8 cellular contexts compared by ENCODE assay signal in the genomic region with DNA sequence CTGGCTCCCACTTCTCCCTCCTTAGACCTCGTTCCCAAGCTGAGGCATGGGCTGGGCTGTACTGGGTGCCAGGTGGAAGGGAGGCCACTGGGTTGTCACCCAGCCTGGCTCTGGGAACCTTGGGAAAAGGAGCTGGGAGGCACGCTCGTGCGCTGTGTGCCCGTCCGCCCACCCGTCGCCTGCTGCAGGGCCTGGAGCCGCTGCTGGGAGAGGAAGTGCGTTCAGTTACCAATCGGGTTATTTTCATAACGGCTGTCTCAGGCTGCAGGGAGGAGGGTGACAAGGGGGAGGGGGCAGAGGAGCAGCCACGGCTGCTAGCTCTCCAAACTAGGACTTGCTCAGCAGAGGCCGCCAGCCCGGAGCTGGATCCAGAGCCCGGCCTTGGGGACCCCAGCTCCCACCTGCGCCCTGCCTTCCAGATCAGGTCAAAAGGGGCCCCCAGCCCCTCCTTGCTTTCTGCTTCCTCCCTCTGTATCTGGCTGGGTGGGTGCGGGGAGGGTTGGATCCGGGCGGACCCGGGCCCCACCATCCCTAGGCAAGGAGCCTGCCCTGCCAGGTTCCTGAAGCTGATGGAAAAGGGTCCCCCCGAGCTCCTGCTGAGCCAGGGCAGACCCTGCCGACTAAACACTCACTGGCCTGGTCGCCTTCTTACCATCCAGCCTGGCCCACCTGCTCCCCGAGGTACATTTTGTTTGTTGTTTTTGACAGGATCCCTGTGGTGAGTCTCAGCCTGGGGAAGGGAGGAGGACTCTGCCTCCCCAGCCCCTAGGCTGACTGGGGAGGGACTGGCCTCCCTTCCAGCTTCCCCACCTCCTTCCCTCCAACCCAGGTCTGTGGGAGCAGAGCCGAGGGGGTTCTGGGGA. TPM values are rescaled to one million over a fixed set of nuclear protein-coding genes. Genes with fewer than 3 reads are reported as not detected.
DNase-seq lines count a peak whose midpoint lies in the region; ATAC-seq lines count a peak whose summit lies in the region.

No MANE protein-coding gene starts in this region.

- H3K79me1 ChIP-seq in mesenchymal stem cell (replicated peaks; ENCODE audit: low read length, poor library complexity, severe bottlenecking), result peaks cover 13% of the 10 kb centered on the region

- H3K27me3 ChIP-seq in CD4-positive, alpha-beta memory T cell (ENCODE audit: insufficient read depth, low read length), result no peaks in the 10 kb centered on the region
- no peaks in the 10 kb centered on the region for H3K27me3 ChIP-seq in mesenchymal stem cell (ENCODE audit: control insufficient read depth in 1 of 2, insufficient read depth in 1 of 2, low read length in 2 of 2)

- H3K27ac ChIP-seq in CD4-positive, alpha-beta memory T cell (ENCODE audit: low read depth, low read length), result peak overlapping the region; percentile 57
- peak overlapping the region; percentile 85 for H3K27ac ChIP-seq in caudate nucleus (ENCODE audit: low read depth, low read length)
- H3K27ac ChIP-seq in mesenchymal stem cell (ENCODE audit: low read length, poor library complexity, severe bottlenecking), result peak overlapping the region; percentile 71

- peak overlapping the region; percentile 68 for H3K4me2 ChIP-seq in mesenchymal stem cell (ENCODE audit: low read length, poor library complexity, severe bottlenecking)

- H2AK5ac ChIP-seq in mesenchymal stem cell (ENCODE audit: low read length, severe bottlenecking), result peak overlapping the region; percentile 47

- no peak overlapping the region for H3K23ac ChIP-seq in mesenchymal stem cell (ENCODE audit: low read length in 2 of 2)

- peak overlapping the region; percentile 34 to 91 for H3K18ac ChIP-seq in mesenchymal stem cell (ENCODE audit: low read depth in 1 of 2, low read length in 2 of 2)

- H2BK5ac ChIP-seq in mesenchymal stem cell (ENCODE audit: low read depth, low read length, poor library complexity, severe bottlenecking), result peak overlapping the region; percentile 39

- peak overlapping the region; percentile 82 to 91 (median 86) for H3K4me3 Mint-ChIP-seq in CD4-positive, alpha-beta memory T cell
- peak overlapping the region; percentile 74 to 84 for H3K4me3 Mint-ChIP-seq in stimulated activated naive B cell treated with anti-CD40 and anti-IgM and Interleukin-4, amounts not matched to agents 10 μg/mL and 1 μg/mL and 100 μg/mL, for 72 hours

- POLR2A ChIA-PET in CD4-positive, alpha-beta memory T cell (lab: Charles Lee; ENCODE audit: partially characterized antibody), result interaction anchor here (0.7 to 19.9 kb wide), 7 partner anchors 11 to 66 kb away, joined by 3 to 334 read pairs (median 6); a partner anchor contains a TSS

- intact Hi-C loops in CD4-positive, alpha-beta memory T cell (cut with micrococcal nuclease), result loop anchor here (1.0 kb wide), 1 partner anchor 9 kb away; no protein-coding TSS in a partner anchor

- CTCF ChIA-PET in CD4-positive, alpha-beta memory T cell (lab: Charles Lee; ENCODE audit: partially characterized antibody), result interaction anchor here (0.9 to 15.2 kb wide), 5 partner anchors 11 to 122 kb away, joined by 4 to 469 read pairs (median 4); a partner anchor contains a TSS

- H3K9me3 ChIP-seq in CD4-positive, alpha-beta memory T cell (ENCODE audit: control insufficient read depth in 1 of 2, low read length in 2 of 2), result no peaks in the 10 kb centered on the region
- no peaks in the 10 kb centered on the region for H3K9me3 ChIP-seq in mesenchymal stem cell (ENCODE audit: control insufficient read depth, low read length)

- H3K4me3 ChIP-seq in CD4-positive, alpha-beta memory T cell (ENCODE audit: low read length in 2 of 2), result peak overlapping the region; percentile 68 to 69
- peak overlapping the region in 1 of 2 experiments; percentile 7 for H3K4me3 ChIP-seq in mesenchymal stem cell (ENCODE audit: insufficient read depth in 1 of 2, low read depth in 1 of 2, low read length in 2 of 2)

- no peaks in the 10 kb centered on the region for H3K9me3 Mint-ChIP-seq in CD4-positive, alpha-beta memory T cell
- H3K9me3 Mint-ChIP-seq in stimulated activated naive B cell treated with anti-CD40 and anti-IgM and Interleukin-4, amounts not matched to agents 10 μg/mL and 1 μg/mL and 100 μg/mL, for 72 hours, result no peaks in the 10 kb centered on the region

- no peaks in the 10 kb centered on the region for H3K27me3 Mint-ChIP-seq in CD4-positive, alpha-beta memory T cell
- no peaks in the 10 kb centered on the region for H3K27me3 Mint-ChIP-seq in stimulated activated naive B cell treated with anti-CD40 and anti-IgM and Interleukin-4, amounts not matched to agents 10 μg/mL and 1 μg/mL and 100 μg/mL, for 72 hours

- H2BK120ac ChIP-seq in mesenchymal stem cell (ENCODE audit: low read depth, low read length), result peak overlapping the region; percentile 71

- peaks cover 36 to 85% (median 62%) of the 10 kb centered on the region in 4 donors for H3K4me1 Mint-ChIP-seq in CD4-positive, alpha-beta memory T cell
- peaks cover 25 to 43% of the 10 kb centered on the region in 2 donors for H3K4me1 Mint-ChIP-seq in stimulated activated naive B cell treated with anti-CD40 and anti-IgM and Interleukin-4, amounts not matched to agents 10 μg/mL and 1 μg/mL and 100 μg/mL, for 72 hours

- no peak overlapping the region for H2AFZ ChIP-seq in mesenchymal stem cell (ENCODE audit: low read depth, low read length)

- ATAC-seq in GM19468 (IDR thresholded peaks at IDR 0.05; ENCODE audit: extremely low read depth, unreplicated experiment), result peak; percentile 40
- ATAC-seq in stimulated activated naive B cell treated with anti-CD40 and anti-IgM and Interleukin-4, amounts not matched to agents 10 μg/mL and 1 μg/mL and 100 μg/mL, for 72 hours (replicated peaks), result peak; percentile 95 to 96
- no peak for ATAC-seq in HG03378 (IDR thresholded peaks at IDR 0.05; ENCODE audit: unreplicated experiment)

- peak overlapping the region; percentile 74 to 95 (median 92) for H3K27ac Mint-ChIP-seq in CD4-positive, alpha-beta memory T cell
- H3K27ac Mint-ChIP-seq in stimulated activated naive B cell treated with anti-CD40 and anti-IgM and Interleukin-4, amounts not matched to agents 10 μg/mL and 1 μg/mL and 100 μg/mL, for 72 hours, result peak overlapping the region; percentile 84

- H4K91ac ChIP-seq in mesenchymal stem cell (ENCODE audit: low read length), result peak overlapping the region; percentile 78

- H4K8ac ChIP-seq in mesenchymal stem cell (ENCODE audit: low read length), result peak overlapping the region; percentile 9

- H3K4me1 ChIP-seq in CD4-positive, alpha-beta memory T cell (ENCODE audit: insufficient read depth, low read length), result peaks cover 86% of the 10 kb centered on the region
- peaks cover 57% of the 10 kb centered on the region for H3K4me1 ChIP-seq in mesenchymal stem cell (ENCODE audit: control insufficient read depth, insufficient read depth, low read depth, low read length)

- peak overlapping the region in 1 of 2 experiments; percentile 82 for H3K14ac ChIP-seq in mesenchymal stem cell (ENCODE audit: low read length in 2 of 2)

- WGBS in mesenchymal stem cell, result 44% methylated on average over 25 of the region's 26 CpGs

- H3K4ac ChIP-seq in mesenchymal stem cell (ENCODE audit: low read depth in 1 of 2, low read length in 2 of 2), result peak overlapping the region; percentile 79 to 96

- H2BK12ac ChIP-seq in mesenchymal stem cell (ENCODE audit: low read length in 2 of 2), result peak overlapping the region; percentile 55 to 97

- H3K36me3 ChIP-seq in CD4-positive, alpha-beta memory T cell (ENCODE audit: insufficient read depth, low read length), result peaks cover 13% of the 10 kb centered on the region
- peaks cover 0 to 16% of the 10 kb centered on the region in 2 experiments for H3K36me3 ChIP-seq in mesenchymal stem cell (ENCODE audit: control insufficient read depth in 1 of 2, insufficient read depth in 2 of 2, low read depth in 1 of 2, low read length in 2 of 2)

- peaks cover under 1 to 33% of the 10 kb centered on the region in 2 donors for H3K36me3 Mint-ChIP-seq in CD4-positive, alpha-beta memory T cell
- peaks cover 0 to 1% of the 10 kb centered on the region in 2 donors for H3K36me3 Mint-ChIP-seq in stimulated activated naive B cell treated with anti-CD40 and anti-IgM and Interleukin-4, amounts not matched to agents 10 μg/mL and 1 μg/mL and 100 μg/mL, for 72 hours

- DNase-seq in CD4-positive, alpha-beta memory T cell, result peak; percentile 58 to 82 (median 63)
- DNase-seq in HUDEP-2 (lab: John Stamatoyannopoulos, UW; ENCODE audit: unreplicated experiment in 76 of 76) (peak in 57 of 76 experiments; percentile 12 to 75 (median 44)), T-helper 22 cell (ENCODE audit: low read depth) (peak; percentile 42), caudate nucleus (lab: John Stamatoyannopoulos, UW) (peak in 42 of 61 donors; percentile 14 to 87 (median 51)), mesenchymal stem cell (peak; percentile 76)
- DNase-seq in stimulated activated naive B cell treated with anti-CD40 and anti-IgM and Interleukin-4, amounts not matched to agents 10 μg/mL and 1 μg/mL and 100 μg/mL, for 72 hours, result peak; percentile 40

- peak overlapping the region; percentile 29 for H3K9ac ChIP-seq in mesenchymal stem cell (ENCODE audit: low read length)

- peak overlapping the region; percentile 56 for H2BK15ac ChIP-seq in mesenchymal stem cell (ENCODE audit: low read depth, poor library complexity, severe bottlenecking)

RNA-seq across cellular contexts. Expression of a gene that starts 14.3 kb away (rescaled TPM):
- 100 to 1,000 TPM; 230 to 235 TPM for total RNA-seq in CD4-positive, alpha-beta memory T cell
- 10 to 100 TPM; 34.8 to 78.9 TPM for polyA plus RNA-seq in CD4-positive, alpha-beta memory T cell
- polyA plus RNA-seq in mesenchymal stem cell (2013, experiment 1 of 2), result 40.1 TPM
- polyA plus RNA-seq in mesenchymal stem cell (2013, experiment 2 of 2), result 38.8 TPM

RNA-seq across cellular contexts. Expression of a gene that starts 20.0 kb away (rescaled TPM):
- 1 to 10 TPM; 4.7 to 5.6 TPM for total RNA-seq in CD4-positive, alpha-beta memory T cell
- not detected for polyA plus RNA-seq in CD4-positive, alpha-beta memory T cell
- polyA plus RNA-seq in mesenchymal stem cell (2013, experiment 1 of 2), result 777 TPM
- polyA plus RNA-seq in mesenchymal stem cell (2013, experiment 2 of 2), result 775 TPM

RNA-seq across cellular contexts. Expression of a gene that starts 30.1 kb away (rescaled TPM):
- total RNA-seq in CD4-positive, alpha-beta memory T cell, result not detected
- under 1 TPM; 0.12 to 0.16 TPM for polyA plus RNA-seq in CD4-positive, alpha-beta memory T cell
- polyA plus RNA-seq in mesenchymal stem cell (2013, experiment 1 of 2), result 0.08 TPM
- polyA plus RNA-seq in mesenchymal stem cell (2013, experiment 2 of 2), result 0.07 TPM
